Comparison of ENCODE assay signal across 8 cellular contexts in genomic region chr11:17276236-17277023, GRCh38. TPM values are rescaled to one million over a fixed set of nuclear protein-coding genes. Genes with fewer than 3 reads are reported as not detected.
A peak's percentile ranks its signal among the peaks of the same experiment; 100 is the strongest.
DNase-seq lines count a peak whose midpoint lies in the region; ATAC-seq, FAIRE-seq and TF ChIP-seq lines count a peak whose summit lies in the region.

Gene NUCB2, plus strand, starts transcription at chr11:17276739. Its CDS starts 18,585 bp downstream, at chr11:17295324.

- H3K4me3 ChIP-seq in AG04449 (ENCODE audit: low read depth, low read length), result peak within 1 kb of the TSS; percentile 92
- peak within 1 kb of the TSS; percentile 90 for H3K4me3 ChIP-seq in WI38 (ENCODE audit: low read depth, low read length)
- peak within 1 kb of the TSS; percentile 94 for H3K4me3 ChIP-seq in bronchial epithelial cell (ENCODE audit: low read depth, low read length)
- H3K4me3 ChIP-seq in small intestine (ENCODE audit: low read depth in 1 of 2, low read length in 2 of 2), result peak within 1 kb of the TSS; percentile 77 to 99

- peak; percentile 99 for ATAC-seq in GM18907 (IDR thresholded peaks at IDR 0.05; ENCODE audit: unreplicated experiment)
- peak; percentile 97 for ATAC-seq in HG03159 (IDR thresholded peaks at IDR 0.05; ENCODE audit: unreplicated experiment)

- TF ChIP-seq CTCF in AG04449 (IDR thresholded peaks at IDR 0.05; ENCODE audit: insufficient read depth, low read length, missing control alignments), result no peak
- TF ChIP-seq CTCF in WI38 (IDR thresholded peaks at IDR 0.05; ENCODE audit: low read depth, low read length), result no peak
- no peak for TF ChIP-seq CTCF in bronchial epithelial cell (IDR thresholded peaks at IDR 0.05; ENCODE audit: insufficient read depth, low read length, severe bottlenecking)

- WGBS in small intestine, 3 donors, result 0% methylated on average over 54 to 75 of the region's 75 CpGs

- no peaks in the 10 kb centered on the region for H3K27me3 ChIP-seq in bronchial epithelial cell (ENCODE audit: control insufficient read depth, insufficient read depth, low read length)
- H3K27me3 ChIP-seq in small intestine (ENCODE audit: control insufficient read depth in 2 of 2, insufficient read depth in 2 of 2, low read length in 2 of 2), result no peaks in the 10 kb centered on the region

- no peak for FAIRE-seq in bronchial epithelial cell (lab: Jason Lieb, UNC)
- FAIRE-seq in small intestine (lab: Jason Lieb, UNC), result no peak

- H3K36me3 ChIP-seq in bronchial epithelial cell (ENCODE audit: control insufficient read depth, insufficient read depth, low read length) (no peaks in the 10 kb centered on the region), small intestine (ENCODE audit: control insufficient read depth in 2 of 2, insufficient read depth in 2 of 2, low read length in 2 of 2) (no peaks in the 10 kb centered on the region)

- POLR2A ChIA-PET in AG04449 (lab: Yijun Ruan, JAX), result interaction anchor here (0.9 to 1.2 kb wide), 2 partner anchors 9 to 19 kb away, joined by 4 to 7 read pairs; no protein-coding TSS in a partner anchor

- H3K9me3 ChIP-seq in small intestine (ENCODE audit: control insufficient read depth, low read depth), result no peaks in the 10 kb centered on the region

- peak within 1 kb of the TSS; percentile 70 to 87 for H3K27ac ChIP-seq in small intestine (ENCODE audit: low read depth in 1 of 2, low read length in 1 of 2)

- H3K4me1 ChIP-seq in small intestine (ENCODE audit: control insufficient read depth in 2 of 2, insufficient read depth in 1 of 2, low read depth in 1 of 2, low read length in 1 of 2), result peaks cover 0 to 3% of the 10 kb centered on the region in 2 donors

- DNase-seq in AG04449 (ENCODE audit: low read depth, low spot score), result peak; percentile 62
- DNase-seq in NCI-H2227 treated with DMSO at 0.1 percent for 48 hours (lab: John Stamatoyannopoulos, UW), result peak; percentile 97
- DNase-seq in bronchial epithelial cell (ENCODE audit: low read depth), result peak; percentile 86
- DNase-seq in iPS-NIHi11 (ENCODE audit: low spot score), result peak; percentile 97
- DNase-seq in small intestine, result peak; percentile 95

- CTCF ChIA-PET in AG04449 (lab: Yijun Ruan, JAX), result interaction anchor here (0.7 to 1.7 kb wide), 5 partner anchors 14 to 169 kb away, joined by 3 to 5 read pairs (median 3); no protein-coding TSS in a partner anchor

RNA-seq across cellular contexts. Expression of gene NUCB2, which starts in this region (rescaled TPM):
- total RNA-seq in bronchial epithelial cell, result 47.7 and 84.2 TPM in 2 replicates
- polyA plus RNA-seq in small intestine, result 10 to 100 TPM in 2 of 3 donors, 1 to 10 TPM in 1; 5.4 to 88.2 (median 14.6) TPM

Comparison
In these comparisons a context has a peak if more than half of its experiments do, and no peak if none do; other contexts are left out.
1. Peak in every context shown above with its lines: DNase-seq, ATAC-seq, H3K4me3 ChIP-seq and H3K27ac ChIP-seq.